Comparison of ENCODE assay signal across 8 cellular contexts in genomic region chr15:91853501-91853967, GRCh38.
DNase-seq lines count a peak whose midpoint lies in the region; ATAC-seq lines count a peak whose summit lies in the region.

Gene SLCO3A1, plus strand, starts transcription at chr15:91853708.

- DNase-seq in CMK (ENCODE audit: low read depth) (peak; percentile 15), HuH-7.5 (ENCODE audit: low spot score) (peak; percentile 27), T-helper 1 cell (peak; percentile 64 to 78 (median 71)), astrocyte of the hippocampus (ENCODE audit: low read depth, low spot score) (peak; percentile 89), iPS DF 6.9 (ENCODE audit: low read depth, low spot score) (no peak), skeletal muscle cell (ENCODE audit: low read depth) (no peak), amniotic stem cell (lab: John Stamatoyannopoulos, UW) (no peak)

- H3K36me3 ChIP-seq in iPS DF 6.9 (ENCODE audit: control insufficient read depth, insufficient read depth, low read length) = no peaks in the 10 kb centered on the region

- H3K4me1 ChIP-seq in iPS DF 6.9 (ENCODE audit: control insufficient read depth, insufficient read depth, low read length) = peaks cover 4% of the 10 kb centered on the region

- H3K9me3 ChIP-seq in iPS DF 6.9 (ENCODE audit: control insufficient read depth, insufficient read depth, low read length) = no peaks in the 10 kb centered on the region

- no peak within 1 kb of the TSS for H3K27ac ChIP-seq in iPS DF 6.9 (ENCODE audit: low read length)

- H3K4me3 ChIP-seq in iPS DF 6.9 (ENCODE audit: low read length) (peak within 1 kb of the TSS; percentile 77), skeletal muscle cell (ENCODE audit: low read depth, low read length) (peak within 1 kb of the TSS; percentile 65)

- WGBS in iPS DF 6.9 (ENCODE audit: insufficient coverage, insufficient read length) = no CpG with 5 or more reads among the region's 70 CpGs

- ATAC-seq in GM21515 (IDR thresholded peaks at IDR 0.05; ENCODE audit: unreplicated experiment) = peak; percentile 17

- H3K27me3 ChIP-seq in iPS DF 6.9 (ENCODE audit: control insufficient read depth, insufficient read depth, low read length) = no peaks in the 10 kb centered on the region; the same call in 1 of the 2 replicates

Comparison
In these comparisons a context has a peak if more than half of its experiments do, and no peak if none do; other contexts are left out.
1. DNase-seq: peak in CMK (single experiment), HuH-7.5 (single experiment), T-helper 1 cell (5 of 5) and astrocyte of the hippocampus (single experiment); none in iPS DF 6.9 (single experiment), skeletal muscle cell (single experiment) and amniotic stem cell (single experiment).